ENCODE assay signal across 9 cellular contexts in genomic region chr2:11697103-11697871, GRCh38. TPM values are rescaled to one million over a fixed set of nuclear protein-coding genes. Genes with fewer than 3 reads are reported as not detected.
DNase-seq lines count a peak whose midpoint lies in the region; ATAC-seq, FAIRE-seq and TF ChIP-seq lines count a peak whose summit lies in the region.
"Had no signal": no experiment of that assay in that cellular context is flagged by ENCODE, and none has a peak within 500 bp of the region (broad histone marks: within the 10 kb centered on the region; RNA-seq: fewer than 3 reads in every experiment).

No MANE protein-coding gene starts in this region.

- H3K9ac ChIP-seq in keratinocyte (ENCODE audit: control insufficient read depth, extremely low read depth, insufficient read depth, low read length) = no peak overlapping the region

- no peak overlapping the region for H3K4me3 ChIP-seq in HL-60 (replicated peaks; ENCODE audit: insufficient read depth, low read length)
- no peak overlapping the region for H3K4me3 ChIP-seq in keratinocyte (ENCODE audit: control insufficient read depth in 2 of 3, extremely low read depth in 1 of 3, insufficient read depth in 2 of 3, low read depth in 1 of 3, low read length in 3 of 3)
- H3K4me3 ChIP-seq: SK-N-MC had no signal

- dilution Hi-C loops in keratinocyte (cut with MboI; ENCODE audit: extremely low pct_ligation_motif_present, low sequenced_read_pairs) = loop anchor here (25.0 kb wide), 1 partner anchor 90 kb away; no protein-coding TSS in a partner anchor

- no peak overlapping the region for H3K4me2 ChIP-seq in keratinocyte (ENCODE audit: control insufficient read depth, extremely low read depth, insufficient read depth, low read depth, low read length)

- no peaks in the 10 kb centered on the region for H3K9me3 ChIP-seq in keratinocyte (ENCODE audit: control insufficient read depth, low read depth, low read length)

- DNase-seq in HL-60 (ENCODE audit: low read depth in 1 of 2, low spot score in 1 of 2) = peak; percentile 35 to 39
- DNase-seq in amniotic stem cell (lab: John Stamatoyannopoulos, UW) = peak; percentile 37
- DNase-seq in keratinocyte (ENCODE audit: low read depth, low spot score) = no peak
- peak in 28 of 49 donors; percentile 18 to 82 (median 49) for DNase-seq in substantia nigra (lab: John Stamatoyannopoulos, UW)
- no peak for DNase-seq in COR-L47 (lab: John Stamatoyannopoulos, UW)
- no peak for DNase-seq in activated CD4-positive, alpha-beta T cell treated with anti-CD3 and anti-CD28 coated beads for 48 hours

- no peaks in the 10 kb centered on the region for H3K79me2 ChIP-seq in keratinocyte (ENCODE audit: control insufficient read depth, insufficient read depth, low read length)

- H3K27me3 ChIP-seq in HL-60 (ENCODE audit: insufficient read depth, poor library complexity, severe bottlenecking) = no peaks in the 10 kb centered on the region
- H3K27me3 ChIP-seq in keratinocyte (ENCODE audit: control insufficient read depth, extremely low read depth, insufficient read depth, low read length) = no peaks in the 10 kb centered on the region

- FAIRE-seq in keratinocyte (lab: Jason Lieb, UNC) = peak; percentile 13

- H3K36me3 ChIP-seq in keratinocyte (ENCODE audit: control insufficient read depth in 2 of 2, extremely low read depth in 1 of 2, insufficient read depth in 2 of 2, low read length in 2 of 2) = no peaks in the 10 kb centered on the region

- no peak overlapping the region for H2AFZ ChIP-seq in keratinocyte (ENCODE audit: control insufficient read depth, low read length)

- no peaks in the 10 kb centered on the region for H4K20me1 ChIP-seq in keratinocyte (ENCODE audit: control insufficient read depth, extremely low read depth, insufficient read depth, low read length)

- no peaks in the 10 kb centered on the region for H3K9me1 ChIP-seq in keratinocyte (ENCODE audit: control insufficient read depth, extremely low read depth, insufficient read depth, low read length)

- no peak overlapping the region for H3K27ac ChIP-seq in HL-60 (replicated peaks)
- H3K27ac ChIP-seq in keratinocyte (ENCODE audit: control insufficient read depth, insufficient read depth, low read length) = no peak overlapping the region
- H3K27ac ChIP-seq in substantia nigra (ENCODE audit: low read depth, low read length, poor library complexity, severe bottlenecking) = peak overlapping the region; percentile 55
- H3K27ac ChIP-seq: SK-N-MC had no signal

- TF ChIP-seq CTCF in HL-60 (IDR thresholded peaks at IDR 0.05; ENCODE audit: insufficient read depth, low read length) (no peak), keratinocyte (optimal IDR thresholded peaks at IDR 0.05 in 1 of 3, IDR thresholded peaks at IDR 0.05 in 1 of 3, conservative IDR thresholded peaks at IDR 0.05 in 1 of 3; ENCODE audit: extremely low read depth in 1 of 3, insufficient read depth in 2 of 3, low read length in 3 of 3) (no peak)

- ATAC-seq in GM18907 (IDR thresholded peaks at IDR 0.05; ENCODE audit: unreplicated experiment) (no peak), HG02973 (IDR thresholded peaks at IDR 0.05; ENCODE audit: unreplicated experiment) (no peak)

- peaks cover 24% of the 10 kb centered on the region for H3K4me1 ChIP-seq in keratinocyte (ENCODE audit: control insufficient read depth, extremely low read depth, insufficient read depth, low read length)

RNA-seq across cellular contexts. Expression of gene NTSR2, which starts 27.3 kb away (rescaled TPM):
- not detected in 3 replicates for polyA plus RNA-seq in keratinocyte
- not detected for polyA plus RNA-seq in keratinocyte (2011; ENCODE audit: low read depth)
- polyA plus RNA-seq in keratinocyte (2011; cell fraction: cytosol; rRNA removed) = not detected in 2 replicates
- not detected in 2 replicates for polyA plus RNA-seq in keratinocyte (2011; cell fraction: nucleus; rRNA removed)
- not detected in 2 replicates for polyA plus RNA-seq in keratinocyte (2012; ENCODE audit: low replicate concordance)
- polyA minus RNA-seq in keratinocyte = not detected in 3 replicates
- polyA minus RNA-seq in keratinocyte (2011; cell fraction: cytosol; rRNA and poly(A)+ RNA removed) = not detected
- not detected in 2 replicates for polyA minus RNA-seq in keratinocyte (2011; cell fraction: nucleus; rRNA and poly(A)+ RNA removed)

RNA-seq across cellular contexts. Expression of gene LPIN1, which starts 49.1 kb away (rescaled TPM):
- 38.9 to 81.7 TPM (median 79.6 TPM) in 3 replicates for polyA plus RNA-seq in keratinocyte
- polyA plus RNA-seq in keratinocyte (2011; ENCODE audit: low read depth) = 7.5 TPM
- polyA plus RNA-seq in keratinocyte (2011; cell fraction: cytosol; rRNA removed) = 27.8 and 38.7 TPM in 2 replicates
- polyA plus RNA-seq in keratinocyte (2011; cell fraction: nucleus; rRNA removed) = 94.9 and 97.4 TPM in 2 replicates
- polyA plus RNA-seq in keratinocyte (2012; ENCODE audit: low replicate concordance) = 8.6 and 50.9 TPM in 2 replicates
- 27.2 to 59.8 TPM (median 50.8 TPM) in 3 replicates for polyA minus RNA-seq in keratinocyte
- polyA minus RNA-seq in keratinocyte (2011; cell fraction: cytosol; rRNA and poly(A)+ RNA removed) = 21.5 TPM
- 43.8 and 65.2 TPM in 2 replicates for polyA minus RNA-seq in keratinocyte (2011; cell fraction: nucleus; rRNA and poly(A)+ RNA removed)

Comparison
In these comparisons a context has a peak if more than half of its experiments do, and no peak if none do; other contexts are left out.
1. DNase-seq: peak in HL-60 (2 of 2), amniotic stem cell (single experiment) and substantia nigra (28 of 49); none in keratinocyte (single experiment), COR-L47 (single experiment) and activated CD4-positive, alpha-beta T cell treated with anti-CD3 and anti-CD28 coated beads for 48 hours (single experiment).